ENCODE assay signal across 2 cellular contexts in genomic region chr6:53685773-53686172, GRCh38. TPM values are rescaled to one million over a fixed set of nuclear protein-coding genes. Genes with fewer than 3 reads are reported as not detected.
"Had no signal": no experiment of that assay in that cellular context is flagged by ENCODE, and none has a peak within 500 bp of the region (broad histone marks: within the 10 kb centered on the region; RNA-seq: fewer than 3 reads in every experiment).

No MANE protein-coding gene starts in this region.

RNA-seq across cellular contexts. Expression of gene KLHL31, which starts 20.2 kb away (rescaled TPM):
- total RNA-seq: G401, GM12878 had no signal
